8 cellular contexts compared by ENCODE assay signal in the genomic region with DNA sequence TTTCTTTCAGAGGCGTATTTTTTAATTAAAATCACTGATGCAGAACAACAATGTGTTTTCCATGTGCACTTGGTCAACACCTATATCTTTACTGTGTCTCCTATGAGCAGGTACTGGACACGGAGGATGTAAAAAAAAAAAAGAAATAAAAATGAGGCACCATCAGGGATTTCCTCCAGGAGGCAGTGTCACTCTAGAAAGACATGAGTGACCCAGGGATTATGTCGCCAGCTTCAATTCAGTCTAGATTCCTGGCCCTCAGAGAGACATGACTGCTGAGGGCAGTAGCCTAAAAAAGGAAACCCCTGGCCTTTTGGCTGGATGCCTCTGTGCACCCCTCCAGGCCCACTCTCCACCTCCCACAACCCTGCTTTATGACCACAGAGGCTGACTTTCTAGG. TPM values are rescaled to one million over a fixed set of nuclear protein-coding genes. Genes with fewer than 3 reads are reported as not detected.
DNase-seq lines count a peak whose midpoint lies in the region; ATAC-seq, FAIRE-seq and TF ChIP-seq lines count a peak whose summit lies in the region.

No MANE protein-coding gene starts in this region.

- ATAC-seq in psoas muscle (peak in 1 of 4 donors; percentile 27), GM21786 (IDR thresholded peaks at IDR 0.05; ENCODE audit: unreplicated experiment) (no peak), HG02678 (IDR thresholded peaks at IDR 0.05; ENCODE audit: unreplicated experiment) (no peak)

- H3K4me1 ChIP-seq in NT2/D1 (ENCODE audit: insufficient read depth, insufficient read length) (no peaks in the 10 kb centered on the region), psoas muscle (no peaks in the 10 kb centered on the region)

- no peak overlapping the region for H3K9ac ChIP-seq in NT2/D1 (ENCODE audit: insufficient read length, low read depth)

- FAIRE-seq in H54 (lab: Jason Lieb, UNC), result no peak

- WGBS in psoas muscle, 3 donors, result 31 to 41% (median 38%) methylated on average over 3 of the region's 3 CpGs

- H3K4me3 ChIP-seq in GM12865 (ENCODE audit: low read depth, low read length) (no peak overlapping the region), NT2/D1 (ENCODE audit: insufficient read length, low read depth) (no peak overlapping the region), fibroblast of the aortic adventitia (ENCODE audit: low read depth, low read length) (no peak overlapping the region), psoas muscle (no peak overlapping the region)

- no peak for TF ChIP-seq POLR2A in H54 (IDR thresholded peaks at IDR 0.05; ENCODE audit: low read depth, low read length)

- peak; percentile 48 for TF ChIP-seq CTCF in GM12865 (IDR thresholded peaks at IDR 0.05; ENCODE audit: insufficient read depth, low read depth, low read length, missing control alignments)
- peak; percentile 62 for TF ChIP-seq CTCF in fibroblast of the aortic adventitia (IDR thresholded peaks at IDR 0.05; ENCODE audit: insufficient read depth, low read length)
- TF ChIP-seq CTCF in psoas muscle (IDR thresholded peaks at IDR 0.05), result peak; percentile 44

- DNase-seq in GM12865 (ENCODE audit: low read depth) (peak; percentile 58), NT2/D1 (ENCODE audit: low read depth, low spot score) (peak; percentile 27), fibroblast of the aortic adventitia (ENCODE audit: low read depth) (peak; percentile 64), psoas muscle (no peak), H54 (ENCODE audit: insufficient read length, low spot score) (no peak), C1 segment of cervical spinal cord (lab: John Stamatoyannopoulos, UW) (no peak)

- no peak overlapping the region for H3K27ac ChIP-seq in psoas muscle

- intact Hi-C loops in psoas muscle (cut with DNase I), result loop anchor here in 1 of 2 donors (2.0 kb wide), 1 partner anchor 109 kb away; no protein-coding TSS in a partner anchor

- no peaks in the 10 kb centered on the region for H3K9me3 ChIP-seq in NT2/D1 (ENCODE audit: insufficient read depth, low read length)
- H3K9me3 ChIP-seq in psoas muscle, result no peaks in the 10 kb centered on the region

- H3K36me3 ChIP-seq in NT2/D1 (ENCODE audit: insufficient read depth, insufficient read length, low read length) (no peaks in the 10 kb centered on the region), psoas muscle (ENCODE audit: insufficient read depth in 1 of 2, low read depth in 1 of 2) (no peaks in the 10 kb centered on the region)

- H3K27me3 ChIP-seq in NT2/D1 (ENCODE audit: insufficient read depth, insufficient read length) (no peaks in the 10 kb centered on the region), psoas muscle (ENCODE audit: insufficient read depth in 3 of 3, low read length in 2 of 3) (peaks cover 0 to 2% (median 0%) of the 10 kb centered on the region in 3 donors)

RNA-seq across cellular contexts. Expression of a gene that starts 18.3 kb away (rescaled TPM):
- total RNA-seq in fibroblast of the aortic adventitia (ENCODE audit: low replicate concordance) (73.9 and 215 TPM in 2 replicates), psoas muscle (10 to 100 TPM in 1 of 4 donors, 1 to 10 TPM in 3; 4.0 to 11.5 (median 7.1) TPM)
- 1 to 10 TPM; 2.0 to 2.8 (median 2.6) TPM for polyA plus RNA-seq in psoas muscle

Comparison
In these comparisons a context has a peak if more than half of its experiments do, and no peak if none do; other contexts are left out.
1. DNase-seq: peak in GM12865 (single experiment), NT2/D1 (single experiment) and fibroblast of the aortic adventitia (single experiment); none in psoas muscle (0 of 2), H54 (single experiment) and C1 segment of cervical spinal cord (0 of 14).
2. Peak in every context shown above with its lines, with median percentiles within 50 percentile points of each other: CTCF ChIP-seq.